13 cellular contexts compared by ENCODE assay signal in the genomic region with DNA sequence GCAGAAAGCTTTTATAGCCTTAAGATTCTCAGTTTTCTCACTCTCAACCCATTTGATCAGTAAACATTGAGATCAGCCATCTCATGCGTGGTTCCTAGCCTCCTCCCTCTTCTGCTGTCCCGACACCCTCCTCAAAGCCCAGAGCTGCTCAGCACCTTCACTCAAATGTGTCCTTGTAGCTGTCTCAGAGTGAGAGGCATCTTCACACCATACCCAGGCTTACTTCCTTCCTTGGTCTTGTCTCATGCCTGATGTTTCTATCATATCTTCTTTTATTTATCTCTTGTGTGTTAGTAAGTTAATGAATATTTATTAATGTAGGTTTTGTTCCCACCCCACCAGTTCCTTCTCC.
DNase-seq lines count a peak whose midpoint lies in the region; ATAC-seq and TF ChIP-seq lines count a peak whose summit lies in the region.
"Had no signal": no experiment of that assay in that cellular context is flagged by ENCODE, and none has a peak within 500 bp of the region (broad histone marks: within the 10 kb centered on the region; RNA-seq: fewer than 3 reads in every experiment).

No MANE protein-coding gene starts in this region.

- no peak for DNase-seq in effector memory CD8-positive, alpha-beta T cell
- no peak for DNase-seq in WTC11 (ENCODE audit: low spot score)
- no peak for DNase-seq in nucleus accumbens (lab: John Stamatoyannopoulos, UW)
- DNase-seq in dorsolateral prefrontal cortex, result no peak
- no peak for DNase-seq in mesothelial cell of epicardium (ENCODE audit: low spot score in 2 of 2, unreplicated experiment in 2 of 2)
- DNase-seq: activated CD4-positive, alpha-beta T cell treated with anti-CD3 and anti-CD28 coated beads, Interleukin-2, amount 50 U/mL, for 4 hours; KBM-7; NCI-H1930; stimulated activated CD4-positive, alpha-beta T cell treated with anti-CD3 and anti-CD28 coated beads, Interleukin-2, amount 100 ng/mL, for 48 hours had no signal

- H3K27me3 Mint-ChIP-seq in effector memory CD8-positive, alpha-beta T cell, result peaks cover 0 to 10% of the 10 kb centered on the region in 2 donors
- H3K27me3 Mint-ChIP-seq in WTC11 (ENCODE audit: low read depth) (no peaks in the 10 kb centered on the region; the same call in 1 of the 2 replicates), mesothelial cell of epicardium (ENCODE audit: low read depth) (no peaks in the 10 kb centered on the region)

- H3K4me3 ChIP-seq in dorsolateral prefrontal cortex, result no peak overlapping the region

- no peaks in the 10 kb centered on the region for H3K4me1 Mint-ChIP-seq in effector memory CD8-positive, alpha-beta T cell (ENCODE audit: low read depth in 2 of 2)
- peaks cover 5% of the 10 kb centered on the region; the same call in 1 of the 2 replicates for H3K4me1 Mint-ChIP-seq in WTC11
- peaks cover 47% of the 10 kb centered on the region for H3K4me1 Mint-ChIP-seq in mesothelial cell of epicardium

- H3K27ac ChIP-seq in dorsolateral prefrontal cortex, result no peak overlapping the region

- POLR2A ChIA-PET in WTC11 (lab: Charles Lee), result no interaction called here

- no peak overlapping the region for H3K27ac Mint-ChIP-seq in effector memory CD8-positive, alpha-beta T cell
- H3K27ac Mint-ChIP-seq in WTC11, result no peak overlapping the region
- no peak overlapping the region for H3K27ac Mint-ChIP-seq in mesothelial cell of epicardium
- H3K27ac Mint-ChIP-seq: activated naive CD4-positive, alpha-beta T cell treated with anti-CD3 and anti-CD28 coated beads for 36 hours had no signal

- TF ChIP-seq CTCF in WTC11 (IDR thresholded peaks at IDR 0.05), result no peak
- no peak for TF ChIP-seq CTCF in dorsolateral prefrontal cortex (IDR thresholded peaks at IDR 0.05 in 54 of 56, conservative IDR thresholded peaks at IDR 0.05 in 2 of 56; ENCODE audit: low read depth in 1 of 56, partially characterized antibody in 56 of 56)
- TF ChIP-seq CTCF in mesothelial cell of epicardium (IDR thresholded peaks at IDR 0.05; ENCODE audit: unreplicated experiment), result no peak

- ATAC-seq in GM18907 (IDR thresholded peaks at IDR 0.05; ENCODE audit: unreplicated experiment) (peak; percentile 42), GM21717 (IDR thresholded peaks at IDR 0.05; ENCODE audit: unreplicated experiment) (peak; percentile 36), HG03175 (IDR thresholded peaks at IDR 0.05; ENCODE audit: unreplicated experiment) (peak; percentile 46), WTC11 (no peak)
- peak; percentile 39 for ATAC-seq in effector memory CD8-positive, alpha-beta T cell (replicated peaks)

- no peaks in the 10 kb centered on the region for H3K27me3 ChIP-seq in dorsolateral prefrontal cortex

- H3K4me3 Mint-ChIP-seq in effector memory CD8-positive, alpha-beta T cell, result no peak overlapping the region
- H3K4me3 Mint-ChIP-seq in WTC11, result no peak overlapping the region
- no peak overlapping the region for H3K4me3 Mint-ChIP-seq in mesothelial cell of epicardium
- H3K4me3 Mint-ChIP-seq: activated naive CD4-positive, alpha-beta T cell treated with anti-CD3 and anti-CD28 coated beads for 36 hours had no signal

- CTCF ChIA-PET in WTC11 (lab: Charles Lee), result interaction anchor here (0.7 kb wide), 1 partner anchor 50 kb away, joined by 3 read pairs; no protein-coding TSS in a partner anchor

- intact Hi-C loops in dorsolateral prefrontal cortex (cut with DNase I), result no loop called here

- H3K9me3 Mint-ChIP-seq in effector memory CD8-positive, alpha-beta T cell, result no peaks in the 10 kb centered on the region
- H3K9me3 Mint-ChIP-seq in WTC11 (no peaks in the 10 kb centered on the region), mesothelial cell of epicardium (no peaks in the 10 kb centered on the region)
- H3K9me3 Mint-ChIP-seq: activated naive CD4-positive, alpha-beta T cell treated with anti-CD3 and anti-CD28 coated beads for 36 hours had no signal

- no peaks in the 10 kb centered on the region for H3K36me3 Mint-ChIP-seq in effector memory CD8-positive, alpha-beta T cell (ENCODE audit: insufficient read depth)
- H3K36me3 Mint-ChIP-seq in WTC11 (no peaks in the 10 kb centered on the region), mesothelial cell of epicardium (no peaks in the 10 kb centered on the region)

TF ChIP-seq in WTC11, 78 proteins besides CTCF, POLR2A, EP300 and RAD21:
- no peak for TF ChIP-seq MYBL2 (CRISPR knock-in tag; IDR thresholded peaks at IDR 0.05)
- TF ChIP-seq ZNF219 (CRISPR knock-in tag; IDR thresholded peaks at IDR 0.05; ENCODE audit: borderline replicate concordance), result no peak
- TF ChIP-seq CBFB (CRISPR knock-in tag; IDR thresholded peaks at IDR 0.05; ENCODE audit: low read depth), result no peak
